Comparison of ENCODE assay signal across 17 cellular contexts in the genomic region with DNA sequence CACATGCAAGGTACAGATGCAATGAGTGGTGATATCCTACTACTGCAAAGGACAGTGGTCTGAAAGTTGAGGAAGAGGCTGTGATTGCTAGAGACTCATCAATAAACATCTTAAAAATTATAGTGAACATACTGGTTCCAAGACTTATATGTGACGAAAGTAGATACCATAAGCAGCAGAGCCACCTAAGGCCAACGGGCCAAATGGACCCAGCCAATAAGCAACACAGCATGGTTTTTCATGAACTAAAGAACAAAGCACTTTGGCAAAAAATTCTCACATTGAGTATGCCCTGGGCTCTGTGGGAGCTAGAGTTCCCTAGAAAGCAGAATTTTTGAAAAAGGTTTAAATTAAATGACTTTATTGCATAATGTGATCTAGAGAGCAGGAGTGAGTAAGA.
A peak's percentile ranks its signal among the peaks of the same experiment; 100 is the strongest.
DNase-seq lines count a peak whose midpoint lies in the region; ATAC-seq and TF ChIP-seq lines count a peak whose summit lies in the region.
"Had no signal": no experiment of that assay in that cellular context is flagged by ENCODE, and none has a peak within 500 bp of the region (broad histone marks: within the 10 kb centered on the region; RNA-seq: fewer than 3 reads in every experiment).

No MANE protein-coding gene starts in this region.

- H3K27me3 Mint-ChIP-seq in osteocyte (ENCODE audit: unreplicated experiment): peaks cover 4% of the 10 kb centered on the region
- H3K27me3 Mint-ChIP-seq in stimulated activated memory B cell treated with anti-CD40 and anti-IgM and Interleukin-4, amounts not matched to agents 10 μg/mL and 1 μg/mL and 100 μg/mL, for 72 hours: no peaks in the 10 kb centered on the region
- H3K27me3 Mint-ChIP-seq: activated T-helper 17 cell treated with anti-CD3 and anti-CD28 coated beads, Interleukin-2, amount 50 U/mL, for 72 hours had no signal

- H3K36me3 Mint-ChIP-seq in osteocyte (ENCODE audit: unreplicated experiment): no peaks in the 10 kb centered on the region
- no peaks in the 10 kb centered on the region for H3K36me3 Mint-ChIP-seq in stimulated activated memory B cell treated with anti-CD40 and anti-IgM and Interleukin-4, amounts not matched to agents 10 μg/mL and 1 μg/mL and 100 μg/mL, for 72 hours

- no peaks in the 10 kb centered on the region for H3K36me3 ChIP-seq in tibial artery
- H3K36me3 ChIP-seq: gastroesophageal sphincter, transverse colon had no signal

- peak; percentile 22 for DNase-seq in NCI-H748 (lab: John Stamatoyannopoulos, UW; ENCODE audit: unreplicated experiment)
- DNase-seq in NCI-H748 treated with DMSO at 0.1 percent for 48 hours (lab: John Stamatoyannopoulos, UW): no peak
- peak; percentile 21 for DNase-seq in NCI-H446 treated with DMSO at 0.1 percent for 48 hours (lab: John Stamatoyannopoulos, UW)
- peak; percentile 3 for DNase-seq in choroid plexus epithelial cell (ENCODE audit: low read depth)
- no peak for DNase-seq in osteocyte (ENCODE audit: extremely low spot score, unreplicated experiment)
- DNase-seq in tibial artery: no peak
- DNase-seq: activated CD4-positive, alpha-beta T cell treated with anti-CD3 and anti-CD28 coated beads, Interleukin-2, amount 50 U/mL, for 48 hours; Calu3; kidney; NCI-H1930; OCI-M1; stimulated activated CD4-positive, alpha-beta T cell treated with anti-CD3 and anti-CD28 coated beads, Interleukin-1b, Interleukin-23, amount 100 ng/mL, for 48 hours; transverse colon had no signal

- H3K4me3 ChIP-seq in choroid plexus epithelial cell (ENCODE audit: low read depth, low read length): no peak overlapping the region
- no peak overlapping the region for H3K4me3 ChIP-seq in tibial artery
- H3K4me3 ChIP-seq: gastroesophageal sphincter, transverse colon had no signal

- peaks cover 4% of the 10 kb centered on the region for H3K9me3 Mint-ChIP-seq in osteocyte (ENCODE audit: unreplicated experiment)
- H3K9me3 Mint-ChIP-seq in stimulated activated memory B cell treated with anti-CD40 and anti-IgM and Interleukin-4, amounts not matched to agents 10 μg/mL and 1 μg/mL and 100 μg/mL, for 72 hours: peaks cover 9% of the 10 kb centered on the region

- H3K27ac Mint-ChIP-seq in osteocyte (ENCODE audit: unreplicated experiment): no peak overlapping the region
- H3K27ac Mint-ChIP-seq in stimulated activated memory B cell treated with anti-CD40 and anti-IgM and Interleukin-4, amounts not matched to agents 10 μg/mL and 1 μg/mL and 100 μg/mL, for 72 hours: no peak overlapping the region
- H3K27ac Mint-ChIP-seq: activated T-helper 17 cell treated with anti-CD3 and anti-CD28 coated beads, Interleukin-2, amount 50 U/mL, for 72 hours had no signal

- H3K4me1 ChIP-seq in tibial artery: no peaks in the 10 kb centered on the region
- H3K4me1 ChIP-seq: gastroesophageal sphincter, transverse colon had no signal

- no peaks in the 10 kb centered on the region for H3K4me1 Mint-ChIP-seq in osteocyte (ENCODE audit: unreplicated experiment)
- H3K4me1 Mint-ChIP-seq in stimulated activated memory B cell treated with anti-CD40 and anti-IgM and Interleukin-4, amounts not matched to agents 10 μg/mL and 1 μg/mL and 100 μg/mL, for 72 hours: no peaks in the 10 kb centered on the region
- H3K4me1 Mint-ChIP-seq: activated T-helper 17 cell treated with anti-CD3 and anti-CD28 coated beads, Interleukin-2, amount 50 U/mL, for 72 hours had no signal

- H3K27me3 ChIP-seq in tibial artery: no peaks in the 10 kb centered on the region
- H3K27me3 ChIP-seq: gastroesophageal sphincter, transverse colon had no signal

- intact Hi-C loops in tibial artery (cut with DNase I; ENCODE audit: low total_unique reads): no loop called here

- no peaks in the 10 kb centered on the region for H3K9me3 ChIP-seq in tibial artery
- H3K9me3 ChIP-seq: gastroesophageal sphincter, transverse colon had no signal

- H3K4me3 Mint-ChIP-seq in osteocyte (ENCODE audit: unreplicated experiment): no peak overlapping the region
- no peak overlapping the region for H3K4me3 Mint-ChIP-seq in stimulated activated memory B cell treated with anti-CD40 and anti-IgM and Interleukin-4, amounts not matched to agents 10 μg/mL and 1 μg/mL and 100 μg/mL, for 72 hours
- H3K4me3 Mint-ChIP-seq: activated T-helper 17 cell treated with anti-CD3 and anti-CD28 coated beads, Interleukin-2, amount 50 U/mL, for 72 hours had no signal

- H3K27ac ChIP-seq in tibial artery: no peak overlapping the region
- H3K27ac ChIP-seq: gastroesophageal sphincter, transverse colon had no signal

- TF ChIP-seq CTCF in choroid plexus epithelial cell (conservative IDR thresholded peaks at IDR 0.05; ENCODE audit: low read depth, low read length) (no peak), osteocyte (IDR thresholded peaks at IDR 0.05) (peak; percentile 44), tibial artery (IDR thresholded peaks at IDR 0.05) (no peak)

- ATAC-seq in HG02973 (IDR thresholded peaks at IDR 0.05; ENCODE audit: unreplicated experiment): no peak
- ATAC-seq in stimulated activated memory B cell treated with anti-CD40 and anti-IgM and Interleukin-4, amounts not matched to agents 10 μg/mL and 1 μg/mL and 100 μg/mL, for 72 hours: no peak
- ATAC-seq: activated T-helper 17 cell treated with anti-CD3 and anti-CD28 coated beads, Interleukin-2, amount 50 U/mL, for 72 hours; gastroesophageal sphincter had no signal

Comparison
In these comparisons a context has a peak if more than half of its experiments do, and no peak if none do; other contexts are left out.
1. DNase-seq: peak in NCI-H748 (single experiment), NCI-H446 treated with DMSO at 0.1 percent for 48 hours (single experiment) and choroid plexus epithelial cell (single experiment); none in NCI-H748 treated with DMSO at 0.1 percent for 48 hours (single experiment), osteocyte (single experiment) and tibial artery (0 of 2).